Comparison of ENCODE assay signal across 2 cellular contexts in genomic region chr3:185555101-185555501, GRCh38.
A peak's percentile ranks its signal among the peaks of the same experiment; 100 is the strongest.
TF ChIP-seq lines count a peak whose summit lies in the region.

No MANE protein-coding gene starts in this region.

TF ChIP-seq in HepG2, 621 proteins besides CTCF, POLR2A, EP300 and RAD21:
- TF ChIP-seq SOX5 (CRISPR knock-in tag; IDR thresholded peaks at IDR 0.05; ENCODE audit: borderline replicate concordance) (no peak), RFX5 (IDR thresholded peaks at IDR 0.05; ENCODE audit: low read depth, low read length) (no peak), NONO (IDR thresholded peaks at IDR 0.05) (no peak), NONO (CRISPR knock-in tag; conservative IDR thresholded peaks at IDR 0.05) (no peak), FOSL2 (CRISPR knock-in tag; IDR thresholded peaks at IDR 0.05) (no peak), ZSCAN22 (CRISPR knock-in tag; IDR thresholded peaks at IDR 0.05) (no peak), BRD4 (CRISPR knock-in tag; IDR thresholded peaks at IDR 0.05) (no peak), MXD3 (CRISPR knock-in tag; IDR thresholded peaks at IDR 0.05) (no peak), MTA1 (CRISPR knock-in tag; IDR thresholded peaks at IDR 0.05; ENCODE audit: borderline replicate concordance) (no peak), ZNF75D (CRISPR knock-in tag; IDR thresholded peaks at IDR 0.05; ENCODE audit: borderline replicate concordance) (no peak), NFE2L1 (CRISPR knock-in tag; IDR thresholded peaks at IDR 0.05; ENCODE audit: borderline replicate concordance) (no peak), DZIP1 (CRISPR knock-in tag; IDR thresholded peaks at IDR 0.05) (no peak), ARID3A (IDR thresholded peaks at IDR 0.05; ENCODE audit: low read depth, low read length) (no peak), ZNF569 (CRISPR knock-in tag; IDR thresholded peaks at IDR 0.05; ENCODE audit: borderline replicate concordance) (no peak), ZNF468 (CRISPR knock-in tag; IDR thresholded peaks at IDR 0.05) (no peak), SRSF9 (IDR thresholded peaks at IDR 0.05; ENCODE audit: borderline replicate concordance, insufficient read depth, low read depth, low read length, poor library complexity, severe bottlenecking) (no peak), DMAP1 (CRISPR knock-in tag; IDR thresholded peaks at IDR 0.05) (no peak), PCBP1 (IDR thresholded peaks at IDR 0.05; ENCODE audit: borderline replicate concordance, low read depth, low read length) (no peak), RAD51 (IDR thresholded peaks at IDR 0.05; ENCODE audit: borderline replicate concordance) (no peak), ZNF317 (CRISPR knock-in tag; IDR thresholded peaks at IDR 0.05) (no peak)

TF ChIP-seq in K562, 482 proteins besides CTCF, POLR2A, EP300 and RAD21 (continues in another document):
- TF ChIP-seq SMARCA4 (IDR thresholded peaks at IDR 0.05), result peak; percentile 86
- TF ChIP-seq TCF7 (IDR thresholded peaks at IDR 0.05; ENCODE audit: borderline replicate concordance), result no peak
- TF ChIP-seq CTBP1 (IDR thresholded peaks at IDR 0.05; ENCODE audit: borderline replicate concordance), result 0 out of 2 replicates have a peak, but pooled peaks have one; percentile 27
- TF ChIP-seq KLF16 (IDR thresholded peaks at IDR 0.05), result peak; percentile 68; the same call in 1 of the 2 replicates
- TF ChIP-seq BRD4 (IDR thresholded peaks at IDR 0.05), result no peak
- no peak for TF ChIP-seq FOXJ3 (CRISPR knock-in tag; IDR thresholded peaks at IDR 0.05)
- TF ChIP-seq POLR2AphosphoS5 (IDR thresholded peaks at IDR 0.05; ENCODE audit: control insufficient read depth, insufficient read depth, low read depth, low read length), result peak; percentile 75
- TF ChIP-seq TAL1 (IDR thresholded peaks at IDR 0.05), result peak; percentile 90
- peak; percentile 83; the same call in 1 of the 2 replicates for TF ChIP-seq BCOR (IDR thresholded peaks at IDR 0.05)
- peak; percentile 50; the same call in 1 of the 2 replicates for TF ChIP-seq ZEB2 (IDR thresholded peaks at IDR 0.05)
- TF ChIP-seq MNT (conservative IDR thresholded peaks at IDR 0.05), result peak in 1 of 2 experiments; percentile 29; a peak in 1 of 4 replicates
- TF ChIP-seq CREB1 (IDR thresholded peaks at IDR 0.05), result peak; percentile 68; the same call in 1 of the 2 replicates
- TF ChIP-seq CREB1 (CRISPR knock-in tag; IDR thresholded peaks at IDR 0.05), result no peak
- TF ChIP-seq GABPB2 (CRISPR knock-in tag; conservative IDR thresholded peaks at IDR 0.05), result no peak
- TF ChIP-seq IRF9 (tag; IDR thresholded peaks at IDR 0.05), result no peak
- TF ChIP-seq SOX6 (IDR thresholded peaks at IDR 0.05), result 0 out of 2 replicates have a peak, but pooled peaks have one; percentile 34
- 0 out of 2 replicates have a peak, but pooled peaks have one; percentile 13 for TF ChIP-seq HMBOX1 (IDR thresholded peaks at IDR 0.05)
- TF ChIP-seq FOSL1 (tag; conservative IDR thresholded peaks at IDR 0.05), result peak; percentile 71
- peak; percentile 28; the same call in 1 of the 2 replicates for TF ChIP-seq GATA2 (CRISPR knock-in tag; IDR thresholded peaks at IDR 0.05)
- no peak for TF ChIP-seq ZFP1 (CRISPR knock-in tag; IDR thresholded peaks at IDR 0.05)
- peak; percentile 95 for TF ChIP-seq CBFA2T2 (conservative IDR thresholded peaks at IDR 0.05)
- peak; percentile 88 for TF ChIP-seq JUND (IDR thresholded peaks at IDR 0.05; ENCODE audit: borderline replicate concordance, low read depth, low read length)
- peak; percentile 67; the same call in 2 of the 3 replicates for TF ChIP-seq JUND (tag; IDR thresholded peaks at IDR 0.05; ENCODE audit: borderline replicate concordance, low read depth, low read length)
- TF ChIP-seq PREB (CRISPR knock-in tag; IDR thresholded peaks at IDR 0.05), result no peak
- no peak for TF ChIP-seq SIN3B (IDR thresholded peaks at IDR 0.05; ENCODE audit: low read depth)
- TF ChIP-seq TEAD4 (IDR thresholded peaks at IDR 0.05; ENCODE audit: low read length), result peak; percentile 91
- no peak for TF ChIP-seq TEAD4 (CRISPR knock-in tag; IDR thresholded peaks at IDR 0.05; ENCODE audit: borderline replicate concordance)
- TF ChIP-seq MXI1 (IDR thresholded peaks at IDR 0.05; ENCODE audit: low read depth, low read length), result no peak
- TF ChIP-seq STAT5A (IDR thresholded peaks at IDR 0.05; ENCODE audit: borderline replicate concordance, low read length), result peak; percentile 76
- no peak for TF ChIP-seq BHLHE40 (IDR thresholded peaks at IDR 0.05; ENCODE audit: low read length)
- no peak for TF ChIP-seq ATF7 (IDR thresholded peaks at IDR 0.05)
- TF ChIP-seq SMARCC2 (IDR thresholded peaks at IDR 0.05; ENCODE audit: low read depth), result peak; percentile 67; the same call in 1 of the 2 replicates
- TF ChIP-seq FOXM1 (IDR thresholded peaks at IDR 0.05; ENCODE audit: low read depth), result peak; percentile 66; the same call in 1 of the 2 replicates
- no peak for TF ChIP-seq FOXM1 (CRISPR knock-in tag; IDR thresholded peaks at IDR 0.05; ENCODE audit: low read depth)
- TF ChIP-seq NUFIP1 (IDR thresholded peaks at IDR 0.05; ENCODE audit: partially characterized antibody), result no peak
- peak; percentile 92 for TF ChIP-seq TCF3 (CRISPR knock-in tag; IDR thresholded peaks at IDR 0.05)
- peak; percentile 74 for TF ChIP-seq PHB2 (IDR thresholded peaks at IDR 0.05; ENCODE audit: low read depth)
- TF ChIP-seq ZBTB12 (CRISPR knock-in tag; IDR thresholded peaks at IDR 0.05), result no peak
- TF ChIP-seq ADNP (tag; IDR thresholded peaks at IDR 0.05), result peak; percentile 67
- peak; percentile 86 for TF ChIP-seq NCOR1 (IDR thresholded peaks at IDR 0.05)
- TF ChIP-seq CC2D1A (IDR thresholded peaks at IDR 0.05), result peak; percentile 74; the same call in 1 of the 2 replicates
- no peak for TF ChIP-seq ZNF592 (IDR thresholded peaks at IDR 0.05)
- 0 out of 2 replicates have a peak, but pooled peaks have one; percentile 38 for TF ChIP-seq MTA3 (IDR thresholded peaks at IDR 0.05; ENCODE audit: borderline replicate concordance)
- no peak for TF ChIP-seq XRCC4 (IDR thresholded peaks at IDR 0.05; ENCODE audit: extremely low read depth, insufficient read depth, insufficient read length)
- TF ChIP-seq ATF3 (IDR thresholded peaks at IDR 0.05), result peak; percentile 88
- no peak for TF ChIP-seq ATF3 (CRISPR knock-in tag; conservative IDR thresholded peaks at IDR 0.05)
- peak; percentile 77 for TF ChIP-seq NFIC (IDR thresholded peaks at IDR 0.05)
- peak; percentile 70 for TF ChIP-seq HDAC3 (IDR thresholded peaks at IDR 0.05; ENCODE audit: borderline replicate concordance, partially characterized antibody)
- no peak for TF ChIP-seq CAMTA2 (CRISPR knock-in tag; conservative IDR thresholded peaks at IDR 0.05)
- TF ChIP-seq TRIM24 (IDR thresholded peaks at IDR 0.05), result peak; percentile 80 to 83; a peak in 3 of 4 replicates
- TF ChIP-seq MTA2 (IDR thresholded peaks at IDR 0.05; ENCODE audit: low read depth), result peak; percentile 67
- peak; percentile 77; the same call in 1 of the 2 replicates for TF ChIP-seq HDAC2 (IDR thresholded peaks at IDR 0.05)
- TF ChIP-seq CBFA2T3 (IDR thresholded peaks at IDR 0.05), result peak; percentile 97
- no peak for TF ChIP-seq RBM22 (IDR thresholded peaks at IDR 0.05; ENCODE audit: low read depth, low read length, poor library complexity, severe bottlenecking)
- no peak for TF ChIP-seq NBN (IDR thresholded peaks at IDR 0.05; ENCODE audit: low read depth)
- peak; percentile 72 for TF ChIP-seq JUN (IDR thresholded peaks at IDR 0.05; ENCODE audit: borderline replicate concordance, low read depth, low read length)
- no peak for TF ChIP-seq JUN (CRISPR knock-in tag; IDR thresholded peaks at IDR 0.05; ENCODE audit: borderline replicate concordance)
- TF ChIP-seq KDM1A (IDR thresholded peaks at IDR 0.05), result peak; percentile 97 to 98
- no peak for TF ChIP-seq KLF10 (CRISPR knock-in tag; IDR thresholded peaks at IDR 0.05)
- TF ChIP-seq CXXC5 (CRISPR knock-in tag; IDR thresholded peaks at IDR 0.05), result 0 out of 2 replicates have a peak, but pooled peaks have one; percentile 12
- peak; percentile 12 for TF ChIP-seq FOS (IDR thresholded peaks at IDR 0.05; ENCODE audit: extremely low read depth, insufficient read length)
